30 cellular contexts compared by ENCODE assay signal in the genomic region with DNA sequence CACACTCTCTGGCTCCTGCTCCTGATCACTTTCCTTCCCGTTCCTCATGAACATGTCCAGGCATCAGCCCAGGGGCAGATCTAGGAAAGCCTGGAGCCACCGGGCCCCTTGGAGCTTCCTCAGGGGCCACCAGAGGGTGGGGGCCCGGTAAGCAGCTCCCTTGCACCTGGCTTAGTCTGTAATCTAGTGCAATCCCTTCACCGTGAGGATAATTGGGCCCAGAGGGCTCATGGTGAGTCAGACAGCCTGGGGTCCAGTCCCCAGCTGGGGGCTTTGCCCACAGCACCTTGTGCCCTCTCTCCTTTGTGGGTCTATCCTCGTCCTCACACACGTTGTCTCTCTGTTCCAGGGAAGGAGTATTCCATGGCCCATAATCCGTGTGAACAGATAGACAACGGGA. TPM values are rescaled to one million over a fixed set of nuclear protein-coding genes. Genes with fewer than 3 reads are reported as not detected.
DNase-seq lines count a peak whose midpoint lies in the region; ATAC-seq and TF ChIP-seq lines count a peak whose summit lies in the region.
"Had no signal": no experiment of that assay in that cellular context is flagged by ENCODE, and none has a peak within 500 bp of the region (broad histone marks: within the 10 kb centered on the region; RNA-seq: fewer than 3 reads in every experiment).

No MANE protein-coding gene starts in this region.

- no peak overlapping the region for H3K4me3 ChIP-seq in cardiac muscle cell
- H3K4me3 ChIP-seq in gastroesophageal sphincter, result no peak overlapping the region
- H3K4me3 ChIP-seq in aorta (ENCODE audit: low read length in 2 of 2), result no peak overlapping the region
- H3K4me3 ChIP-seq: adrenal gland, colonic mucosa, vagina had no signal

- TF ChIP-seq CTCF in cardiac muscle cell (IDR thresholded peaks at IDR 0.05; ENCODE audit: low read depth, low read length) (no peak), gastroesophageal sphincter (IDR thresholded peaks at IDR 0.05) (no peak), progenitor cell of endocrine pancreas (IDR thresholded peaks at IDR 0.05; ENCODE audit: unreplicated experiment) (no peak)

- H3K27me3 ChIP-seq in cardiac muscle cell (no peaks in the 10 kb centered on the region), gastroesophageal sphincter (no peaks in the 10 kb centered on the region), aorta (ENCODE audit: control insufficient read depth in 1 of 2, insufficient read depth in 2 of 2, low read length in 1 of 2) (no peaks in the 10 kb centered on the region)
- H3K27me3 ChIP-seq: adrenal gland, colonic mucosa, vagina had no signal

- intact Hi-C loops in Right ventricle myocardium inferior (cut with DNase I), result no loop called here
- intact Hi-C loops in aorta (cut with DNase I), result no loop called here
- intact Hi-C loops in activated T-helper 1 cell treated with anti-CD3 and anti-CD28 coated beads, Interleukin-12 subunit alpha, Interleukin-12 subunit beta, Interleukin-2, Interleukin-4 antibody, amounts not matched to agents 30 ng/mL and 10 ng/mL and 1 ng/mL, durations not matched to agents 14 hours and 24 hours and 36 hours (cut with micrococcal nuclease), result no loop called here

- 78 to 92% methylated on average over 2 to 5 of the region's 8 CpGs for WGBS in gastroesophageal sphincter (ENCODE audit: low coverage in 1 of 2), 2 donors
- WGBS in aorta, 2 donors, result 93 to 99% methylated on average over 8 of the region's 8 CpGs

- H3K27me3 Mint-ChIP-seq in progenitor cell of endocrine pancreas, result no peaks in the 10 kb centered on the region
- peaks cover 10% of the 10 kb centered on the region for H3K27me3 Mint-ChIP-seq in activated naive CD8-positive, alpha-beta T cell treated with anti-CD3 and anti-CD28 coated beads, Interleukin-2, amount 50 U/mL, for 24 hours
- peaks cover 1% of the 10 kb centered on the region for H3K27me3 Mint-ChIP-seq in activated T-helper 1 cell treated with anti-CD3 and anti-CD28 coated beads, Interleukin-12 subunit alpha, Interleukin-12 subunit beta, Interleukin-2, Interleukin-4 antibody, amounts not matched to agents 30 ng/mL and 10 ng/mL and 1 ng/mL, durations not matched to agents 14 hours and 24 hours and 36 hours (ENCODE audit: insufficient read depth)
- H3K27me3 Mint-ChIP-seq: memory B cell had no signal

- no peaks in the 10 kb centered on the region for H3K36me3 ChIP-seq in cardiac muscle cell
- H3K36me3 ChIP-seq in gastroesophageal sphincter, result no peaks in the 10 kb centered on the region
- H3K36me3 ChIP-seq in aorta (ENCODE audit: control insufficient read depth in 1 of 2, insufficient read depth in 2 of 2, low read length in 1 of 2), result no peaks in the 10 kb centered on the region
- H3K36me3 ChIP-seq: adrenal gland, colonic mucosa, vagina had no signal

- H3K4me1 Mint-ChIP-seq in progenitor cell of endocrine pancreas (ENCODE audit: low read depth), result peaks cover 28% of the 10 kb centered on the region
- H3K4me1 Mint-ChIP-seq in activated naive CD8-positive, alpha-beta T cell treated with anti-CD3 and anti-CD28 coated beads, Interleukin-2, amount 50 U/mL, for 24 hours, result no peaks in the 10 kb centered on the region
- no peaks in the 10 kb centered on the region for H3K4me1 Mint-ChIP-seq in activated T-helper 1 cell treated with anti-CD3 and anti-CD28 coated beads, Interleukin-12 subunit alpha, Interleukin-12 subunit beta, Interleukin-2, Interleukin-4 antibody, amounts not matched to agents 30 ng/mL and 10 ng/mL and 1 ng/mL, durations not matched to agents 14 hours and 24 hours and 36 hours (ENCODE audit: low read depth)
- H3K4me1 Mint-ChIP-seq: CD4-positive, alpha-beta memory T cell; memory B cell; stimulated activated effector memory CD8-positive, alpha-beta T cell treated with anti-CD3 and anti-CD28 coated beads, Interleukin-12 subunit alpha, Interleukin-12 subunit beta, amount 100 ng/mL, for 72 hours had no signal

- DNase-seq in cardiac muscle cell (ENCODE audit: low read depth in 1 of 2, low spot score in 1 of 2) (no peak), Right ventricle myocardium inferior (ENCODE audit: missing footprints) (no peak), progenitor cell of endocrine pancreas (ENCODE audit: low spot score, unreplicated experiment) (no peak), aorta (peak in 1 of 2 donors; percentile 32), SKM-1 (lab: John Stamatoyannopoulos, UW; ENCODE audit: unreplicated experiment) (no peak)
- no peak for DNase-seq in activated naive CD8-positive, alpha-beta T cell treated with anti-CD3 and anti-CD28 coated beads, Interleukin-2, amount 50 U/mL, for 24 hours
- DNase-seq in activated T-helper 1 cell treated with anti-CD3 and anti-CD28 coated beads, Interleukin-12 subunit alpha, Interleukin-12 subunit beta, Interleukin-2, Interleukin-4 antibody, amounts not matched to agents 30 ng/mL and 10 ng/mL and 1 ng/mL, durations not matched to agents 14 hours and 24 hours and 36 hours (ENCODE audit: low spot score), result no peak
- DNase-seq: activated CD4-positive, alpha-beta T cell treated with anti-CD3 and anti-CD28 coated beads for 48 hours; activated CD8-positive, alpha-beta memory T cell treated with anti-CD3 and anti-CD28 coated beads for 24 hours; activated naive CD4-positive, alpha-beta T cell treated with Interleukin-2 at 50 U/mL for 16 hours; activated T-cell treated with anti-CD3 and anti-CD28 coated beads, Interleukin-2, amount 50 U/mL, for 4 hours; adrenal gland; AML-193; CD4-positive, alpha-beta memory T cell; colonic mucosa; foreskin fibroblast; H9; left colon; NCI-H2081; NCI-H226; retina; stimulated activated CD4-positive, alpha-beta T cell treated with anti-CD3 and anti-CD28 coated beads, Interleukin-4, amount 100 ng/mL, for 24 hours had no signal

- peak overlapping the region; percentile 74 for H3K27ac Mint-ChIP-seq in progenitor cell of endocrine pancreas
- H3K27ac Mint-ChIP-seq in activated naive CD8-positive, alpha-beta T cell treated with anti-CD3 and anti-CD28 coated beads, Interleukin-2, amount 50 U/mL, for 24 hours, result no peak overlapping the region
- H3K27ac Mint-ChIP-seq in activated T-helper 1 cell treated with anti-CD3 and anti-CD28 coated beads, Interleukin-12 subunit alpha, Interleukin-12 subunit beta, Interleukin-2, Interleukin-4 antibody, amounts not matched to agents 30 ng/mL and 10 ng/mL and 1 ng/mL, durations not matched to agents 14 hours and 24 hours and 36 hours, result no peak overlapping the region
- H3K27ac Mint-ChIP-seq: CD4-positive, alpha-beta memory T cell; memory B cell; stimulated activated effector memory CD8-positive, alpha-beta T cell treated with anti-CD3 and anti-CD28 coated beads, Interleukin-12 subunit alpha, Interleukin-12 subunit beta, amount 100 ng/mL, for 72 hours had no signal

- peaks cover 5% of the 10 kb centered on the region for H3K9me3 Mint-ChIP-seq in progenitor cell of endocrine pancreas (ENCODE audit: low read depth)
- no peaks in the 10 kb centered on the region for H3K9me3 Mint-ChIP-seq in activated naive CD8-positive, alpha-beta T cell treated with anti-CD3 and anti-CD28 coated beads, Interleukin-2, amount 50 U/mL, for 24 hours
- H3K9me3 Mint-ChIP-seq in activated T-helper 1 cell treated with anti-CD3 and anti-CD28 coated beads, Interleukin-12 subunit alpha, Interleukin-12 subunit beta, Interleukin-2, Interleukin-4 antibody, amounts not matched to agents 30 ng/mL and 10 ng/mL and 1 ng/mL, durations not matched to agents 14 hours and 24 hours and 36 hours, result no peaks in the 10 kb centered on the region
- H3K9me3 Mint-ChIP-seq: activated T-cell treated with anti-CD3 and anti-CD28 coated beads, Interleukin-2, amount 50 U/mL, for 4 hours; stimulated activated effector memory CD8-positive, alpha-beta T cell treated with anti-CD3 and anti-CD28 coated beads, Interleukin-12 subunit alpha, Interleukin-12 subunit beta, amount 100 ng/mL, for 72 hours had no signal

- H3K4me1 ChIP-seq in cardiac muscle cell (ENCODE audit: low read depth) (peaks cover 12% of the 10 kb centered on the region), gastroesophageal sphincter (peaks cover 0 to 50% (median 2%) of the 10 kb centered on the region in 3 donors), aorta (ENCODE audit: control insufficient read depth in 1 of 2, insufficient read depth in 2 of 2, low read length in 2 of 2) (peaks cover 0 to 4% of the 10 kb centered on the region in 2 donors)
- H3K4me1 ChIP-seq: adrenal gland, colonic mucosa, vagina had no signal

- ATAC-seq in Right ventricle myocardium inferior (no peak), gastroesophageal sphincter (no peak), aorta (ENCODE audit: low FRiP score) (no peak)
- no peak for ATAC-seq in activated naive CD8-positive, alpha-beta T cell treated with anti-CD3 and anti-CD28 coated beads, Interleukin-2, amount 50 U/mL, for 24 hours
- ATAC-seq: activated T-cell treated with anti-CD3 and anti-CD28 coated beads, Interleukin-2, amount 50 U/mL, for 4 hours; left colon; stimulated activated effector memory CD8-positive, alpha-beta T cell treated with anti-CD3 and anti-CD28 coated beads, Interleukin-12 subunit alpha, Interleukin-12 subunit beta, amount 100 ng/mL, for 72 hours had no signal

- no peak for TF ChIP-seq POLR2A in gastroesophageal sphincter (IDR thresholded peaks at IDR 0.05)

- H3K27ac ChIP-seq in cardiac muscle cell (peak overlapping the region; percentile 75), gastroesophageal sphincter (peak overlapping the region in 3 of 4 donors; percentile 87 to 93 (median 88)), aorta (ENCODE audit: low read depth in 1 of 2, low read length in 2 of 2) (peak overlapping the region; percentile 93 to 99)
- H3K27ac ChIP-seq: 22Rv1, adrenal gland, colonic mucosa had no signal

- TF ChIP-seq EP300 in gastroesophageal sphincter (IDR thresholded peaks at IDR 0.05), result no peak

- no peaks in the 10 kb centered on the region for H3K9me3 ChIP-seq in cardiac muscle cell (ENCODE audit: low read depth)
- H3K9me3 ChIP-seq in gastroesophageal sphincter, result peaks cover 0 to 9% (median 0%) of the 10 kb centered on the region in 3 donors
- H3K9me3 ChIP-seq in aorta (ENCODE audit: control insufficient read depth, low read length), result no peaks in the 10 kb centered on the region
- H3K9me3 ChIP-seq: adrenal gland, colonic mucosa, vagina had no signal

- H3K36me3 Mint-ChIP-seq in progenitor cell of endocrine pancreas (ENCODE audit: insufficient read depth), result peaks cover 1% of the 10 kb centered on the region
- no peaks in the 10 kb centered on the region for H3K36me3 Mint-ChIP-seq in activated naive CD8-positive, alpha-beta T cell treated with anti-CD3 and anti-CD28 coated beads, Interleukin-2, amount 50 U/mL, for 24 hours (ENCODE audit: low read depth)
- H3K36me3 Mint-ChIP-seq in activated T-helper 1 cell treated with anti-CD3 and anti-CD28 coated beads, Interleukin-12 subunit alpha, Interleukin-12 subunit beta, Interleukin-2, Interleukin-4 antibody, amounts not matched to agents 30 ng/mL and 10 ng/mL and 1 ng/mL, durations not matched to agents 14 hours and 24 hours and 36 hours (ENCODE audit: low read depth), result no peaks in the 10 kb centered on the region
- H3K36me3 Mint-ChIP-seq: CD4-positive, alpha-beta memory T cell; stimulated activated effector memory CD8-positive, alpha-beta T cell treated with anti-CD3 and anti-CD28 coated beads, Interleukin-12 subunit alpha, Interleukin-12 subunit beta, amount 100 ng/mL, for 72 hours had no signal

- no peak overlapping the region for H3K4me3 Mint-ChIP-seq in progenitor cell of endocrine pancreas (ENCODE audit: low read depth)
- H3K4me3 Mint-ChIP-seq in activated naive CD8-positive, alpha-beta T cell treated with anti-CD3 and anti-CD28 coated beads, Interleukin-2, amount 50 U/mL, for 24 hours, result no peak overlapping the region
- H3K4me3 Mint-ChIP-seq in activated T-helper 1 cell treated with anti-CD3 and anti-CD28 coated beads, Interleukin-12 subunit alpha, Interleukin-12 subunit beta, Interleukin-2, Interleukin-4 antibody, amounts not matched to agents 30 ng/mL and 10 ng/mL and 1 ng/mL, durations not matched to agents 14 hours and 24 hours and 36 hours, result no peak overlapping the region
- H3K4me3 Mint-ChIP-seq: activated T-cell treated with anti-CD3 and anti-CD28 coated beads, Interleukin-2, amount 50 U/mL, for 4 hours; CD4-positive, alpha-beta memory T cell; H9; memory B cell; stimulated activated effector memory CD8-positive, alpha-beta T cell treated with anti-CD3 and anti-CD28 coated beads, Interleukin-12 subunit alpha, Interleukin-12 subunit beta, amount 100 ng/mL, for 72 hours had no signal

RNA-seq across cellular contexts. Expression of a gene that starts 10.4 kb away (rescaled TPM):
- total RNA-seq in cardiac muscle cell (24.7 and 31.7 TPM in 2 replicates), Right ventricle myocardium inferior (18.4 TPM), gastroesophageal sphincter (100 to 1,000 TPM; 130 to 432 (median 156) TPM), progenitor cell of endocrine pancreas (31.9 and 32.1 TPM in 2 replicates), aorta (100 to 1,000 TPM; 141 to 336 TPM)
- polyA plus RNA-seq in cardiac muscle cell (34.7 and 51.6 TPM in 2 replicates), aorta (10 to 100 TPM; 38.1 to 76.5 TPM)
- total RNA-seq in activated T-helper 1 cell treated with anti-CD3 and anti-CD28 coated beads, Interleukin-12 subunit alpha, Interleukin-12 subunit beta, Interleukin-2, Interleukin-4 antibody, amounts not matched to agents 30 ng/mL and 10 ng/mL and 1 ng/mL, durations not matched to agents 14 hours and 24 hours and 36 hours, result 31.2 and 31.4 TPM in 2 replicates

RNA-seq across cellular contexts. Expression of a gene that starts 42.1 kb away (rescaled TPM):
- total RNA-seq in cardiac muscle cell, result 12.6 and 24.2 TPM in 2 replicates
- polyA plus RNA-seq in cardiac muscle cell, result 2.0 and 4.2 TPM in 2 replicates
- total RNA-seq in Right ventricle myocardium inferior, result not detected
- total RNA-seq in gastroesophageal sphincter, result 1 to 10 TPM; 1.6 to 3.2 (median 2.5) TPM
- 4.7 and 5.1 TPM in 2 replicates for total RNA-seq in progenitor cell of endocrine pancreas
- 10 to 100 TPM in 1 of 2 donors, 1 to 10 TPM in 1; 5.9 to 27.8 TPM for total RNA-seq in aorta
- 1 to 10 TPM in 1 of 2 donors, under 1 TPM in 1; 0.72 to 2.0 TPM for polyA plus RNA-seq in aorta
- total RNA-seq in activated T-helper 1 cell treated with anti-CD3 and anti-CD28 coated beads, Interleukin-12 subunit alpha, Interleukin-12 subunit beta, Interleukin-2, Interleukin-4 antibody, amounts not matched to agents 30 ng/mL and 10 ng/mL and 1 ng/mL, durations not matched to agents 14 hours and 24 hours and 36 hours, result not detected in 2 replicates
- total RNA-seq: bronchial epithelial cell; CD4-positive, alpha-beta memory T cell; RPMI7951; subcutaneous adipose tissue; vagina had no signal
- polyA plus RNA-seq: CD4-positive, alpha-beta memory T cell had no signal
